ENCODE assay signal across 8 cellular contexts in genomic region chr9:109907400-109907799, GRCh38.
DNase-seq lines count a peak whose midpoint lies in the region; ATAC-seq and TF ChIP-seq lines count a peak whose summit lies in the region.

No MANE protein-coding gene starts in this region.

- TF ChIP-seq CTCF in GM13976 (IDR thresholded peaks at IDR 0.05; ENCODE audit: borderline replicate concordance, control extremely low read depth, extremely low read depth, insufficient read depth, missing control alignments) (no peak), OCI-LY1 (IDR thresholded peaks at IDR 0.05; ENCODE audit: low read length) (no peak), lower lobe of right lung (IDR thresholded peaks at IDR 0.05) (no peak), osteoblast (IDR thresholded peaks at IDR 0.05; ENCODE audit: extremely low read depth, low read depth, low read length) (no peak)

- ATAC-seq in GM21786 (IDR thresholded peaks at IDR 0.05; ENCODE audit: unreplicated experiment): peak; percentile 87
- peak; percentile 50 to 56 for ATAC-seq in lower lobe of right lung
- ATAC-seq in activated T-helper 17 cell treated with anti-CD3 and anti-CD28 coated beads, Interleukin-2, amount 50 U/mL, for 72 hours (replicated peaks): no peak

- intact Hi-C loops in lower lobe of right lung (cut with DNase I): loop anchor here (10.0 kb wide), 1 partner anchor 247 kb away; no protein-coding TSS in a partner anchor

- H3K27ac ChIP-seq in OCI-LY1 (ENCODE audit: low read depth, low read length, poor library complexity, severe bottlenecking): peak overlapping the region; percentile 98
- H3K27ac ChIP-seq in lower lobe of right lung: peak overlapping the region; percentile 62
- no peak overlapping the region for H3K27ac ChIP-seq in osteoblast (ENCODE audit: low read depth, low read length)

- H3K4me2 ChIP-seq in OCI-LY1 (ENCODE audit: low read length) (peak overlapping the region; percentile 54), osteoblast (ENCODE audit: insufficient read depth, low read length) (no peak overlapping the region)

- H3K4me3 ChIP-seq in OCI-LY1 (ENCODE audit: low read depth, low read length, poor library complexity, severe bottlenecking) (peak overlapping the region; percentile 26), lower lobe of right lung (no peak overlapping the region), osteoblast (ENCODE audit: insufficient read depth, low read length) (no peak overlapping the region)

- no peaks in the 10 kb centered on the region for H4K20me1 ChIP-seq in OCI-LY1 (ENCODE audit: insufficient read depth, low read length)
- no peaks in the 10 kb centered on the region for H4K20me1 ChIP-seq in osteoblast (ENCODE audit: insufficient read depth, low read length)

- H2AFZ ChIP-seq in OCI-LY1 (ENCODE audit: low read length) (no peak overlapping the region), osteoblast (ENCODE audit: low read length) (no peak overlapping the region)

- H3K4me3 Mint-ChIP-seq in activated T-helper 17 cell treated with anti-CD3 and anti-CD28 coated beads, Interleukin-2, amount 50 U/mL, for 72 hours: no peak overlapping the region

- H3K9ac ChIP-seq in OCI-LY1 (ENCODE audit: low read length): peak overlapping the region; percentile 62

- H3K36me3 ChIP-seq in OCI-LY1 (ENCODE audit: insufficient read depth, low read length) (no peaks in the 10 kb centered on the region), lower lobe of right lung (no peaks in the 10 kb centered on the region), osteoblast (ENCODE audit: insufficient read depth, low read length) (no peaks in the 10 kb centered on the region)

- peaks cover 8% of the 10 kb centered on the region for H3K4me1 Mint-ChIP-seq in activated T-helper 17 cell treated with anti-CD3 and anti-CD28 coated beads, Interleukin-2, amount 50 U/mL, for 72 hours

- H3K4me1 ChIP-seq in OCI-LY1 (ENCODE audit: insufficient read depth, low read length, severe bottlenecking): peaks cover 82% of the 10 kb centered on the region
- peaks cover 62% of the 10 kb centered on the region for H3K4me1 ChIP-seq in lower lobe of right lung
- H3K4me1 ChIP-seq in osteoblast (ENCODE audit: insufficient read depth, low read length): peaks cover 32% of the 10 kb centered on the region

- H3K36me3 Mint-ChIP-seq in activated T-helper 17 cell treated with anti-CD3 and anti-CD28 coated beads, Interleukin-2, amount 50 U/mL, for 72 hours (ENCODE audit: low read depth): no peaks in the 10 kb centered on the region

- H3K9me2 ChIP-seq in OCI-LY1 (ENCODE audit: low read depth, low read length): no peaks in the 10 kb centered on the region

- H3K79me2 ChIP-seq in OCI-LY1 (ENCODE audit: insufficient read depth, low read length) (no peaks in the 10 kb centered on the region), osteoblast (ENCODE audit: insufficient read depth, low read length) (peaks cover 12% of the 10 kb centered on the region)

- no peaks in the 10 kb centered on the region for H3K9me3 Mint-ChIP-seq in activated T-helper 17 cell treated with anti-CD3 and anti-CD28 coated beads, Interleukin-2, amount 50 U/mL, for 72 hours

- peak; percentile 39 for DNase-seq in GM13976 (ENCODE audit: low spot score)
- no peak for DNase-seq in lower lobe of right lung
- no peak for DNase-seq in osteoblast (ENCODE audit: insufficient read length, low spot score, missing footprints)
- DNase-seq in DMS 273 (lab: John Stamatoyannopoulos, UW; ENCODE audit: unreplicated experiment): no peak
- DNase-seq in SIG-M5 treated with dmso at 0.1 percent for 504 hours (lab: John Stamatoyannopoulos, UW; ENCODE audit: unreplicated experiment): no peak

- H3K9me3 ChIP-seq in OCI-LY1 (ENCODE audit: low read length) (no peaks in the 10 kb centered on the region), lower lobe of right lung (no peaks in the 10 kb centered on the region), osteoblast (ENCODE audit: low read depth, low read length) (no peaks in the 10 kb centered on the region)

- in situ Hi-C loops in GM13976 (cut with MboI; ENCODE audit: low sequenced_read_pairs, unreplicated experiment): loop anchor here (5.0 kb wide), 1 partner anchor 245 kb away; no protein-coding TSS in a partner anchor

- H3K27me3 Mint-ChIP-seq in activated T-helper 17 cell treated with anti-CD3 and anti-CD28 coated beads, Interleukin-2, amount 50 U/mL, for 72 hours: peaks cover 4% of the 10 kb centered on the region

- H3K27me3 ChIP-seq in OCI-LY1 (ENCODE audit: insufficient read depth, low read length): no peaks in the 10 kb centered on the region
- no peaks in the 10 kb centered on the region for H3K27me3 ChIP-seq in lower lobe of right lung (ENCODE audit: low read depth)
- no peaks in the 10 kb centered on the region for H3K27me3 ChIP-seq in osteoblast (ENCODE audit: insufficient read depth, low read length)

- H3F3A ChIP-seq in OCI-LY1 (ENCODE audit: insufficient read depth, low read length): peaks cover 9% of the 10 kb centered on the region; the same call in 1 of the 2 replicates

- no peak overlapping the region for H3K27ac Mint-ChIP-seq in activated T-helper 17 cell treated with anti-CD3 and anti-CD28 coated beads, Interleukin-2, amount 50 U/mL, for 72 hours
